15 cellular contexts compared by ENCODE assay signal in genomic region chr19:38360351-38360750, GRCh38. TPM values are rescaled to one million over a fixed set of nuclear protein-coding genes. Genes with fewer than 3 reads are reported as not detected.
A peak's percentile ranks its signal among the peaks of the same experiment; 100 is the strongest.
DNase-seq lines count a peak whose midpoint lies in the region; ATAC-seq and TF ChIP-seq lines count a peak whose summit lies in the region.
"Had no signal": no experiment of that assay in that cellular context is flagged by ENCODE, and none has a peak within 500 bp of the region (broad histone marks: within the 10 kb centered on the region; RNA-seq: fewer than 3 reads in every experiment).

No MANE protein-coding gene starts in this region.

- TF ChIP-seq CTCF in Calu3 (IDR thresholded peaks at IDR 0.05; ENCODE audit: unreplicated experiment) (no peak), natural killer cell (IDR thresholded peaks at IDR 0.05) (no peak)

- DNase-seq in SHP77 (lab: John Stamatoyannopoulos, UW), result peak; percentile 51 to 71
- DNase-seq in SHP77 treated with DMSO at 0.1 percent for 48 hours (lab: John Stamatoyannopoulos, UW), result no peak
- DNase-seq in Calu3, result no peak
- DNase-seq in activated T-helper 1 cell treated with anti-CD3 and anti-CD28 coated beads, Interleukin-12 subunit alpha, Interleukin-12 subunit beta, Interleukin-2, Interleukin-4 antibody, amounts not matched to agents 30 ng/mL and 10 ng/mL and 1 ng/mL, durations not matched to agents 14 hours and 24 hours and 36 hours (ENCODE audit: low spot score), result no peak
- DNase-seq in natural killer cell, result no peak
- no peak for DNase-seq in DMS79 treated with DMSO at 0.1 percent for 48 hours (lab: John Stamatoyannopoulos, UW)
- DNase-seq: gastrocnemius medialis; lower lobe of right lung; MM.1S; NCI-H2107; SJCRH30; stimulated activated CD4-positive, alpha-beta T cell treated with anti-CD3 and anti-CD28 coated beads, Interleukin-4, amount 100 ng/mL, for 1 hour; tibial artery had no signal

- ATAC-seq in natural killer cell (no peak), HG02970 (IDR thresholded peaks at IDR 0.05; ENCODE audit: low FRiP score, unreplicated experiment) (no peak), GM18519 (IDR thresholded peaks at IDR 0.05; ENCODE audit: low FRiP score, unreplicated experiment) (no peak)
- ATAC-seq: gastrocnemius medialis, lower lobe of right lung had no signal

- H3K9me3 Mint-ChIP-seq in Calu3 (ENCODE audit: low read depth, unreplicated experiment) (no peaks in the 10 kb centered on the region), natural killer cell (no peaks in the 10 kb centered on the region)
- H3K9me3 Mint-ChIP-seq in activated T-helper 1 cell treated with anti-CD3 and anti-CD28 coated beads, Interleukin-12 subunit alpha, Interleukin-12 subunit beta, Interleukin-2, Interleukin-4 antibody, amounts not matched to agents 30 ng/mL and 10 ng/mL and 1 ng/mL, durations not matched to agents 14 hours and 24 hours and 36 hours, result no peaks in the 10 kb centered on the region

- H3K4me1 Mint-ChIP-seq in Calu3 (ENCODE audit: low read depth, unreplicated experiment) (peaks cover 11% of the 10 kb centered on the region), natural killer cell (peaks cover 0 to 19% of the 10 kb centered on the region in 2 donors)
- peaks cover 22% of the 10 kb centered on the region for H3K4me1 Mint-ChIP-seq in activated T-helper 1 cell treated with anti-CD3 and anti-CD28 coated beads, Interleukin-12 subunit alpha, Interleukin-12 subunit beta, Interleukin-2, Interleukin-4 antibody, amounts not matched to agents 30 ng/mL and 10 ng/mL and 1 ng/mL, durations not matched to agents 14 hours and 24 hours and 36 hours (ENCODE audit: low read depth)

- H3K27ac Mint-ChIP-seq in Calu3 (ENCODE audit: unreplicated experiment) (no peak overlapping the region), natural killer cell (no peak overlapping the region)
- H3K27ac Mint-ChIP-seq in activated T-helper 1 cell treated with anti-CD3 and anti-CD28 coated beads, Interleukin-12 subunit alpha, Interleukin-12 subunit beta, Interleukin-2, Interleukin-4 antibody, amounts not matched to agents 30 ng/mL and 10 ng/mL and 1 ng/mL, durations not matched to agents 14 hours and 24 hours and 36 hours, result no peak overlapping the region

- H3K36me3 Mint-ChIP-seq in Calu3 (ENCODE audit: insufficient read depth, unreplicated experiment) (peaks cover 28% of the 10 kb centered on the region), natural killer cell (no peaks in the 10 kb centered on the region)
- H3K36me3 Mint-ChIP-seq in activated T-helper 1 cell treated with anti-CD3 and anti-CD28 coated beads, Interleukin-12 subunit alpha, Interleukin-12 subunit beta, Interleukin-2, Interleukin-4 antibody, amounts not matched to agents 30 ng/mL and 10 ng/mL and 1 ng/mL, durations not matched to agents 14 hours and 24 hours and 36 hours (ENCODE audit: low read depth), result no peaks in the 10 kb centered on the region

- CTCF ChIA-PET in Calu3 (lab: Charles Lee), result no interaction called here

- intact Hi-C loops in Calu3 (cut with micrococcal nuclease; ENCODE audit: unreplicated experiment) (no loop called here), natural killer cell (cut with micrococcal nuclease) (no loop called here)
- intact Hi-C loops in activated T-helper 1 cell treated with anti-CD3 and anti-CD28 coated beads, Interleukin-12 subunit alpha, Interleukin-12 subunit beta, Interleukin-2, Interleukin-4 antibody, amounts not matched to agents 30 ng/mL and 10 ng/mL and 1 ng/mL, durations not matched to agents 14 hours and 24 hours and 36 hours (cut with micrococcal nuclease), result no loop called here

- peak overlapping the region; percentile 76 for H3K4me3 Mint-ChIP-seq in Calu3 (ENCODE audit: low read depth, unreplicated experiment)
- peak overlapping the region; percentile 90 for H3K4me3 Mint-ChIP-seq in activated T-helper 1 cell treated with anti-CD3 and anti-CD28 coated beads, Interleukin-12 subunit alpha, Interleukin-12 subunit beta, Interleukin-2, Interleukin-4 antibody, amounts not matched to agents 30 ng/mL and 10 ng/mL and 1 ng/mL, durations not matched to agents 14 hours and 24 hours and 36 hours
- peak overlapping the region; percentile 77 for H3K4me3 Mint-ChIP-seq in natural killer cell

- BruUV-seq in Calu3 (replicated peaks; lab: Mats Ljungman, UMichigan), result no TSS peak

- H3K27me3 Mint-ChIP-seq in Calu3 (ENCODE audit: unreplicated experiment) (peaks cover 65% of the 10 kb centered on the region), natural killer cell (ENCODE audit: low read depth in 2 of 2) (peaks cover 5 to 15% of the 10 kb centered on the region in 2 donors)
- H3K27me3 Mint-ChIP-seq in activated T-helper 1 cell treated with anti-CD3 and anti-CD28 coated beads, Interleukin-12 subunit alpha, Interleukin-12 subunit beta, Interleukin-2, Interleukin-4 antibody, amounts not matched to agents 30 ng/mL and 10 ng/mL and 1 ng/mL, durations not matched to agents 14 hours and 24 hours and 36 hours (ENCODE audit: insufficient read depth), result peaks cover 39% of the 10 kb centered on the region

RNA-seq across cellular contexts. Expression of gene PSMD8, which starts 14.0 kb away (rescaled TPM):
- 226 and 233 TPM in 2 replicates for total RNA-seq in Calu3 (2022)
- total RNA-seq in activated T-helper 1 cell treated with anti-CD3 and anti-CD28 coated beads, Interleukin-12 subunit alpha, Interleukin-12 subunit beta, Interleukin-2, Interleukin-4 antibody, amounts not matched to agents 30 ng/mL and 10 ng/mL and 1 ng/mL, durations not matched to agents 14 hours and 24 hours and 36 hours, result 292 and 298 TPM in 2 replicates
- total RNA-seq in natural killer cell, result 100 to 1,000 TPM; 109 to 115 (median 109) TPM

RNA-seq across cellular contexts. Expression of gene CATSPERG, which starts 24.7 kb away (rescaled TPM):
- total RNA-seq in Calu3 (2022) (9.7 and 11.9 TPM in 2 replicates), natural killer cell (10 to 100 TPM; 16.6 to 29.2 (median 25.6) TPM)
- total RNA-seq in activated T-helper 1 cell treated with anti-CD3 and anti-CD28 coated beads, Interleukin-12 subunit alpha, Interleukin-12 subunit beta, Interleukin-2, Interleukin-4 antibody, amounts not matched to agents 30 ng/mL and 10 ng/mL and 1 ng/mL, durations not matched to agents 14 hours and 24 hours and 36 hours, result 3.0 and 4.8 TPM in 2 replicates

RNA-seq across cellular contexts. Expression of gene GGN, which starts 27.5 kb away (rescaled TPM):
- total RNA-seq in Calu3 (2022) (0.40 and 0.64 TPM in 2 replicates), natural killer cell (not detected)
- total RNA-seq in activated T-helper 1 cell treated with anti-CD3 and anti-CD28 coated beads, Interleukin-12 subunit alpha, Interleukin-12 subunit beta, Interleukin-2, Interleukin-4 antibody, amounts not matched to agents 30 ng/mL and 10 ng/mL and 1 ng/mL, durations not matched to agents 14 hours and 24 hours and 36 hours, result 0.17 and 0.39 TPM in 2 replicates

RNA-seq across cellular contexts. Expression of gene SPRED3, which starts 28.1 kb away (rescaled TPM):
- total RNA-seq in Calu3 (2022) (3.4 and 5.4 TPM in 2 replicates), natural killer cell (1 to 10 TPM; 1.1 to 4.2 (median 1.3) TPM)
- total RNA-seq in activated T-helper 1 cell treated with anti-CD3 and anti-CD28 coated beads, Interleukin-12 subunit alpha, Interleukin-12 subunit beta, Interleukin-2, Interleukin-4 antibody, amounts not matched to agents 30 ng/mL and 10 ng/mL and 1 ng/mL, durations not matched to agents 14 hours and 24 hours and 36 hours, result 2.2 and 2.6 TPM in 2 replicates

RNA-seq across cellular contexts. Expression of gene KCNK6, which starts 40.7 kb away (rescaled TPM):
- total RNA-seq in Calu3 (2022) (3.6 and 4.2 TPM in 2 replicates), natural killer cell (1 to 10 TPM; 2.1 to 6.2 (median 2.5) TPM)
- total RNA-seq in activated T-helper 1 cell treated with anti-CD3 and anti-CD28 coated beads, Interleukin-12 subunit alpha, Interleukin-12 subunit beta, Interleukin-2, Interleukin-4 antibody, amounts not matched to agents 30 ng/mL and 10 ng/mL and 1 ng/mL, durations not matched to agents 14 hours and 24 hours and 36 hours, result 21.1 and 22.1 TPM in 2 replicates

Comparison
In these comparisons a context has a peak if more than half of its experiments do, and no peak if none do; other contexts are left out.
1. DNase-seq: peak in SHP77 (2 of 2); none in SHP77 treated with DMSO at 0.1 percent for 48 hours (single experiment), Calu3 (single experiment), activated T-helper 1 cell treated with anti-CD3 and anti-CD28 coated beads, Interleukin-12 subunit alpha, Interleukin-12 subunit beta, Interleukin-2, Interleukin-4 antibody, amounts not matched to agents 30 ng/mL and 10 ng/mL and 1 ng/mL, durations not matched to agents 14 hours and 24 hours and 36 hours (single experiment), natural killer cell (single experiment) and DMS79 treated with DMSO at 0.1 percent for 48 hours (single experiment).
2. Peak in every context shown above with its lines, with median percentiles within 50 percentile points of each other: H3K4me3 Mint-ChIP-seq.